Comparison of ENCODE assay signal across 3 cellular contexts in genomic region chr7:132532237-132532734, GRCh38.
TF ChIP-seq lines count a peak whose summit lies in the region.

No MANE protein-coding gene starts in this region.

TF ChIP-seq in HepG2, 621 proteins besides CTCF, POLR2A, EP300 and RAD21:
- no peak for TF ChIP-seq SPEN (CRISPR knock-in tag; IDR thresholded peaks at IDR 0.05; ENCODE audit: low read depth)
- TF ChIP-seq ATF7 (IDR thresholded peaks at IDR 0.05): peak; percentile 77
- TF ChIP-seq ATF7 (CRISPR knock-in tag; IDR thresholded peaks at IDR 0.05): no peak

TF ChIP-seq in HEK293, 187 proteins besides CTCF, POLR2A, EP300 and RAD21:
- TF ChIP-seq ATF2 (tag by site-specific recombination; IDR thresholded peaks at IDR 0.05; ENCODE audit: low read depth): peak; percentile 59
- no peak for TF ChIP-seq ZNF274 (IDR thresholded peaks at IDR 0.05; ENCODE audit: low read length)
- no peak for TF ChIP-seq ZNF274 (tag by site-specific recombination; IDR thresholded peaks at IDR 0.05; ENCODE audit: borderline replicate concordance)

TF ChIP-seq in GM12878, 131 proteins besides CTCF, POLR2A, EP300 and RAD21:
- TF ChIP-seq SPI1 (IDR thresholded peaks at IDR 0.05; ENCODE audit: borderline replicate concordance, insufficient read depth, low read depth, low read length) (peak; percentile 56), ATF7 (IDR thresholded peaks at IDR 0.05; ENCODE audit: low read depth) (peak; percentile 47; the same call in 1 of the 2 replicates), FOXM1 (IDR thresholded peaks at IDR 0.05; ENCODE audit: low read depth, low read length) (no peak), POLR2AphosphoS5 (IDR thresholded peaks at IDR 0.05; ENCODE audit: low read length) (no peak), CEBPZ (IDR thresholded peaks at IDR 0.05; ENCODE audit: low read depth, low read length) (no peak)
